Comparison of ENCODE assay signal across 8 cellular contexts in the genomic region with DNA sequence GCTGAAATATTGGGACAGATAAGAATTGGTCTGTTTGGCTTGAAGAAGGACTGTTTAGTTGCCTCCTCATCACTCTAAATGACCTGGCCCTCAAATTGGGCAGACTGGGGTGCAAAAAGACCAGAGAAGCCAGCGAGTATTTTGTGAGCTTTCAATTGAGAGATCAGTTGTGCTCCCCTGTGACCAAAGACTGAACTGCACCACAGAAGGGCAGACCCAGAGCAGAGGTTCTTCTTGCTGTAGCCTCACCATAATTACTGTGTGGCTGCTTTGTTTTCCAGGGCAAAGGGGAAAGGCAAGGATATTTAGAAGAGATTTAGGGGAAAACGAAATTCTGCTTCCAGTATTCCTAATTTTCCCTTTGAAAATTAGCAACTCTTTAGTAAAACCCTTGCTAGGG.
A peak's percentile ranks its signal among the peaks of the same experiment; 100 is the strongest.
DNase-seq lines count a peak whose midpoint lies in the region; ATAC-seq and TF ChIP-seq lines count a peak whose summit lies in the region.

No MANE protein-coding gene starts in this region.

- peak; percentile 50 for TF ChIP-seq RAD21 in SK-N-SH (IDR thresholded peaks at IDR 0.05; ENCODE audit: low read length)

- no peaks in the 10 kb centered on the region for H3K9me2 ChIP-seq in SK-N-SH

- H3K4me1 ChIP-seq in SK-N-SH (ENCODE audit: control insufficient read depth in 1 of 2, insufficient read depth in 2 of 2, low read depth in 1 of 2, low read length in 1 of 2): no peaks in the 10 kb centered on the region; a peak in 1 of 4 replicates

- no peaks in the 10 kb centered on the region for H4K20me1 ChIP-seq in SK-N-SH (ENCODE audit: insufficient read depth)

- H3K79me2 ChIP-seq in SK-N-SH (ENCODE audit: insufficient read depth): no peaks in the 10 kb centered on the region

- no peak overlapping the region for H3K9ac ChIP-seq in SK-N-SH

- no peaks in the 10 kb centered on the region for H3F3A ChIP-seq in SK-N-SH (replicated peaks; ENCODE audit: insufficient read depth)

- DNase-seq in Daoy (ENCODE audit: low read depth): peak; percentile 3
- DNase-seq in SK-N-SH: peak; percentile 2
- peak; percentile 43 for DNase-seq in left lobe of liver (ENCODE audit: low spot score)
- DNase-seq in activated naive CD4-positive, alpha-beta T cell (lab: John Stamatoyannopoulos, UW): no peak
- DNase-seq in ureter (ENCODE audit: low spot score): no peak

- POLR2A ChIA-PET in SK-N-SH (lab: Yijun Ruan, JAX): no interaction called here

- TF ChIP-seq EP300 in SK-N-SH (IDR thresholded peaks at IDR 0.05; ENCODE audit: borderline replicate concordance in 1 of 2, low read depth in 1 of 2, low read length in 1 of 2): no peak

- no peaks in the 10 kb centered on the region for H3K36me3 ChIP-seq in SK-N-SH (replicated peaks in 1 of 2; ENCODE audit: control insufficient read depth in 1 of 2, insufficient read depth in 2 of 2, low read length in 1 of 2)

- H3K9me3 ChIP-seq in SK-N-SH: no peaks in the 10 kb centered on the region

- peak; percentile 64 for ATAC-seq in HG03442 (IDR thresholded peaks at IDR 0.05; ENCODE audit: unreplicated experiment)
- ATAC-seq in left lobe of liver: peak; percentile 92
- no peak for ATAC-seq in GM21515 (IDR thresholded peaks at IDR 0.05; ENCODE audit: unreplicated experiment)
- no peak for ATAC-seq in GM21526 (IDR thresholded peaks at IDR 0.05; ENCODE audit: low FRiP score, unreplicated experiment)

- H3K4me3 ChIP-seq in SK-N-SH (ENCODE audit: low read depth in 2 of 2, low read length in 1 of 2): no peak overlapping the region

- no peak overlapping the region for H3K27ac ChIP-seq in SK-N-SH (ENCODE audit: low read depth in 2 of 2, low read length in 1 of 2)

- peak; percentile 35 for TF ChIP-seq CTCF in SK-N-SH (IDR thresholded peaks at IDR 0.05)

- CTCF ChIA-PET in SK-N-SH (lab: Yijun Ruan, JAX): interaction anchor here (0.9 to 1.3 kb wide), 3 partner anchors 11 to 300 kb away, joined by 3 to 6 read pairs (median 5); no protein-coding TSS in a partner anchor

- no peak overlapping the region for H3K4me2 ChIP-seq in SK-N-SH

- no peaks in the 10 kb centered on the region; the same call in 1 of the 2 replicates for H3K27me3 ChIP-seq in SK-N-SH (ENCODE audit: insufficient read depth)

- 4% methylated on average over 2 of the region's 2 CpGs for WGBS in SK-N-SH (ENCODE audit: low lambda C conversion rate)

- no peak overlapping the region for H2AFZ ChIP-seq in SK-N-SH (ENCODE audit: low read depth)

TF ChIP-seq in SK-N-SH, 30 proteins besides CTCF, POLR2A, EP300 and RAD21:
- peak; percentile 20; the same call in 1 of the 2 replicates for TF ChIP-seq SMC3 (IDR thresholded peaks at IDR 0.05; ENCODE audit: low read depth, low read length)
- TF ChIP-seq TCF12 (IDR thresholded peaks at IDR 0.05): no peak

Comparison
In these comparisons a context has a peak if more than half of its experiments do, and no peak if none do; other contexts are left out.
1. DNase-seq: peak in Daoy (single experiment), SK-N-SH (single experiment) and left lobe of liver (single experiment); none in activated naive CD4-positive, alpha-beta T cell (0 of 4) and ureter (single experiment).
2. ATAC-seq: peak in HG03442 (single experiment) and left lobe of liver (single experiment); none in GM21515 (single experiment) and GM21526 (single experiment).